In genomic region chr1:198121058-198121829, GRCh38 we compare ENCODE assay signal across 1 cellular context.
TF ChIP-seq lines count a peak whose summit lies in the region.

No MANE protein-coding gene starts in this region.

TF ChIP-seq in WTC11, 78 proteins besides CTCF, POLR2A, EP300 and RAD21 (continued from another document):
- TF ChIP-seq MAX (CRISPR knock-in tag; IDR thresholded peaks at IDR 0.05) (no peak), GRHL2 (CRISPR knock-in tag; IDR thresholded peaks at IDR 0.05; ENCODE audit: insufficient replicate concordance, severe bottlenecking) (no peak), STAT6 (CRISPR knock-in tag; conservative IDR thresholded peaks at IDR 0.05; ENCODE audit: low read depth) (no peak)
- TF ChIP-seq, protein P1, sequence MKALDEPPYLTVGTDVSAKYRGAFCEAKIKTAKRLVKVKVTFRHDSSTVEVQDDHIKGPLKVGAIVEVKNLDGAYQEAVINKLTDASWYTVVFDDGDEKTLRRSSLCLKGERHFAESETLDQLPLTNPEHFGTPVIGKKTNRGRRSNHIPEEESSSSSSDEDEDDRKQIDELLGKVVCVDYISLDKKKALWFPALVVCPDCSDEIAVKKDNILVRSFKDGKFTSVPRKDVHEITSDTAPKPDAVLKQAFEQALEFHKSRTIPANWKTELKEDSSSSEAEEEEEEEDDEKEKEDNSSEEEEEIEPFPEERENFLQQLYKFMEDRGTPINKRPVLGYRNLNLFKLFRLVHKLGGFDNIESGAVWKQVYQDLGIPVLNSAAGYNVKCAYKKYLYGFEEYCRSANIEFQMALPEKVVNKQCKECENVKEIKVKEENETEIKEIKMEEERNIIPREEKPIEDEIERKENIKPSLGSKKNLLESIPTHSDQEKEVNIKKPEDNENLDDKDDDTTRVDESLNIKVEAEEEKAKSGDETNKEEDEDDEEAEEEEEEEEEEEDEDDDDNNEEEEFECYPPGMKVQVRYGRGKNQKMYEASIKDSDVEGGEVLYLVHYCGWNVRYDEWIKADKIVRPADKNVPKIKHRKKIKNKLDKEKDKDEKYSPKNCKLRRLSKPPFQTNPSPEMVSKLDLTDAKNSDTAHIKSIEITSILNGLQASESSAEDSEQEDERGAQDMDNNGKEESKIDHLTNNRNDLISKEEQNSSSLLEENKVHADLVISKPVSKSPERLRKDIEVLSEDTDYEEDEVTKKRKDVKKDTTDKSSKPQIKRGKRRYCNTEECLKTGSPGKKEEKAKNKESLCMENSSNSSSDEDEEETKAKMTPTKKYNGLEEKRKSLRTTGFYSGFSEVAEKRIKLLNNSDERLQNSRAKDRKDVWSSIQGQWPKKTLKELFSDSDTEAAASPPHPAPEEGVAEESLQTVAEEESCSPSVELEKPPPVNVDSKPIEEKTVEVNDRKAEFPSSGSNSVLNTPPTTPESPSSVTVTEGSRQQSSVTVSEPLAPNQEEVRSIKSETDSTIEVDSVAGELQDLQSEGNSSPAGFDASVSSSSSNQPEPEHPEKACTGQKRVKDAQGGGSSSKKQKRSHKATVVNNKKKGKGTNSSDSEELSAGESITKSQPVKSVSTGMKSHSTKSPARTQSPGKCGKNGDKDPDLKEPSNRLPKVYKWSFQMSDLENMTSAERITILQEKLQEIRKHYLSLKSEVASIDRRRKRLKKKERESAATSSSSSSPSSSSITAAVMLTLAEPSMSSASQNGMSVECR (CRISPR knock-in tag; IDR thresholded peaks at IDR 0.05; ENCODE audit: borderline replicate concordance), result no peak
- TF ChIP-seq, protein P2, sequence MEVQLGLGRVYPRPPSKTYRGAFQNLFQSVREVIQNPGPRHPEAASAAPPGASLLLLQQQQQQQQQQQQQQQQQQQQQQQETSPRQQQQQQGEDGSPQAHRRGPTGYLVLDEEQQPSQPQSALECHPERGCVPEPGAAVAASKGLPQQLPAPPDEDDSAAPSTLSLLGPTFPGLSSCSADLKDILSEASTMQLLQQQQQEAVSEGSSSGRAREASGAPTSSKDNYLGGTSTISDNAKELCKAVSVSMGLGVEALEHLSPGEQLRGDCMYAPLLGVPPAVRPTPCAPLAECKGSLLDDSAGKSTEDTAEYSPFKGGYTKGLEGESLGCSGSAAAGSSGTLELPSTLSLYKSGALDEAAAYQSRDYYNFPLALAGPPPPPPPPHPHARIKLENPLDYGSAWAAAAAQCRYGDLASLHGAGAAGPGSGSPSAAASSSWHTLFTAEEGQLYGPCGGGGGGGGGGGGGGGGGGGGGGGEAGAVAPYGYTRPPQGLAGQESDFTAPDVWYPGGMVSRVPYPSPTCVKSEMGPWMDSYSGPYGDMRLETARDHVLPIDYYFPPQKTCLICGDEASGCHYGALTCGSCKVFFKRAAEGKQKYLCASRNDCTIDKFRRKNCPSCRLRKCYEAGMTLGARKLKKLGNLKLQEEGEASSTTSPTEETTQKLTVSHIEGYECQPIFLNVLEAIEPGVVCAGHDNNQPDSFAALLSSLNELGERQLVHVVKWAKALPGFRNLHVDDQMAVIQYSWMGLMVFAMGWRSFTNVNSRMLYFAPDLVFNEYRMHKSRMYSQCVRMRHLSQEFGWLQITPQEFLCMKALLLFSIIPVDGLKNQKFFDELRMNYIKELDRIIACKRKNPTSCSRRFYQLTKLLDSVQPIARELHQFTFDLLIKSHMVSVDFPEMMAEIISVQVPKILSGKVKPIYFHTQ (CRISPR knock-in tag; IDR thresholded peaks at IDR 0.05), result no peak
- TF ChIP-seq, protein P3, sequence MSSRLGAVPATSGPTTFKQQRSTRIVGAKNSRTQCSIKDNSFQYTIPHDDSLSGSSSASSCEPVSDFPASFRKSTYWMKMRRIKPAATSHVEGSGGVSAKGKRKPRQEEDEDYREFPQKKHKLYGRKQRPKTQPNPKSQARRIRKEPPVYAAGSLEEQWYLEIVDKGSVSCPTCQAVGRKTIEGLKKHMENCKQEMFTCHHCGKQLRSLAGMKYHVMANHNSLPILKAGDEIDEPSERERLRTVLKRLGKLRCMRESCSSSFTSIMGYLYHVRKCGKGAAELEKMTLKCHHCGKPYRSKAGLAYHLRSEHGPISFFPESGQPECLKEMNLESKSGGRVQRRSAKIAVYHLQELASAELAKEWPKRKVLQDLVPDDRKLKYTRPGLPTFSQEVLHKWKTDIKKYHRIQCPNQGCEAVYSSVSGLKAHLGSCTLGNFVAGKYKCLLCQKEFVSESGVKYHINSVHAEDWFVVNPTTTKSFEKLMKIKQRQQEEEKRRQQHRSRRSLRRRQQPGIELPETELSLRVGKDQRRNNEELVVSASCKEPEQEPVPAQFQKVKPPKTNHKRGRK (CRISPR knock-in tag; IDR thresholded peaks at IDR 0.05; ENCODE audit: borderline replicate concordance), result no peak
